In genomic region chr3:81568378-81568777, GRCh38 we compare ENCODE assay signal across 24 cellular contexts.
DNase-seq lines count a peak whose midpoint lies in the region; ATAC-seq and TF ChIP-seq lines count a peak whose summit lies in the region.
"Had no signal": no experiment of that assay in that cellular context is flagged by ENCODE, and none has a peak within 500 bp of the region (broad histone marks: within the 10 kb centered on the region; RNA-seq: fewer than 3 reads in every experiment).

No MANE protein-coding gene starts in this region.

- peaks cover 19% of the 10 kb centered on the region for H3K36me3 ChIP-seq in left ventricle myocardium inferior
- H3K36me3 ChIP-seq: BE2C had no signal

- ATAC-seq in Right ventricle myocardium superior (ENCODE audit: poor library complexity) (peak; percentile 65), HG02852 (IDR thresholded peaks at IDR 0.05; ENCODE audit: unreplicated experiment) (no peak)
- ATAC-seq: GM12878 had no signal

- TF ChIP-seq CTCF in left ventricle myocardium inferior (IDR thresholded peaks at IDR 0.05; ENCODE audit: borderline replicate concordance) (no peak), epithelial cell of proximal tubule (conservative IDR thresholded peaks at IDR 0.05; ENCODE audit: low read depth, low read length) (no peak)

- no peak overlapping the region for H3K4me3 ChIP-seq in left ventricle myocardium inferior
- no peak overlapping the region for H3K4me3 ChIP-seq in epithelial cell of proximal tubule (ENCODE audit: low read depth, low read length)
- H3K4me3 ChIP-seq: BLaER1, GM12878 had no signal

- intact Hi-C loops in Right ventricle myocardium superior (cut with DNase I) (no loop called here), left ventricle myocardium inferior (cut with micrococcal nuclease) (no loop called here)

- H3K9me3 ChIP-seq in left ventricle myocardium inferior (replicated peaks): peaks cover 8% of the 10 kb centered on the region
- H3K9me3 ChIP-seq: BE2C, BLaER1 had no signal

- DNase-seq in Right ventricle myocardium superior: no peak
- DNase-seq in left ventricle myocardium inferior: no peak
- DNase-seq in epithelial cell of proximal tubule (ENCODE audit: low read depth): peak; percentile 13
- peak; percentile 21 for DNase-seq in kidney tubule cell (ENCODE audit: low spot score)
- DNase-seq in renal cortical epithelial cell (ENCODE audit: low read depth): peak; percentile 49
- no peak for DNase-seq in mucosa of gallbladder (ENCODE audit: low spot score)
- DNase-seq: 8988T; ACHN; BE2C; C1 segment of cervical spinal cord; CD4-positive, alpha-beta memory T cell; CD4-positive, CD25-positive, alpha-beta regulatory T cell; CD8-positive, alpha-beta memory T cell; COR-L47; DMS 273 treated with DMSO at 0.1 percent for 48 hours; DMS153; DMS53; DMS79; DND-41; EL; GDM1 had no signal

- H3K4me1 ChIP-seq in left ventricle myocardium inferior: peaks cover 12% of the 10 kb centered on the region
- H3K4me1 ChIP-seq: BE2C, BLaER1 had no signal

- H3K27ac ChIP-seq in left ventricle myocardium inferior (replicated peaks): no peak overlapping the region
- H3K27ac ChIP-seq: BLaER1 had no signal

- no peaks in the 10 kb centered on the region for H3K27me3 ChIP-seq in left ventricle myocardium inferior (ENCODE audit: low read depth)
- H3K27me3 ChIP-seq: BE2C, BLaER1 had no signal

Comparison
In these comparisons a context has a peak if more than half of its experiments do, and no peak if none do; other contexts are left out.
1. DNase-seq: peak in epithelial cell of proximal tubule (single experiment), kidney tubule cell (single experiment) and renal cortical epithelial cell (single experiment); none in Right ventricle myocardium superior (single experiment), left ventricle myocardium inferior (single experiment) and mucosa of gallbladder (single experiment).